Comparison of ENCODE assay signal across 8 cellular contexts in the genomic region with DNA sequence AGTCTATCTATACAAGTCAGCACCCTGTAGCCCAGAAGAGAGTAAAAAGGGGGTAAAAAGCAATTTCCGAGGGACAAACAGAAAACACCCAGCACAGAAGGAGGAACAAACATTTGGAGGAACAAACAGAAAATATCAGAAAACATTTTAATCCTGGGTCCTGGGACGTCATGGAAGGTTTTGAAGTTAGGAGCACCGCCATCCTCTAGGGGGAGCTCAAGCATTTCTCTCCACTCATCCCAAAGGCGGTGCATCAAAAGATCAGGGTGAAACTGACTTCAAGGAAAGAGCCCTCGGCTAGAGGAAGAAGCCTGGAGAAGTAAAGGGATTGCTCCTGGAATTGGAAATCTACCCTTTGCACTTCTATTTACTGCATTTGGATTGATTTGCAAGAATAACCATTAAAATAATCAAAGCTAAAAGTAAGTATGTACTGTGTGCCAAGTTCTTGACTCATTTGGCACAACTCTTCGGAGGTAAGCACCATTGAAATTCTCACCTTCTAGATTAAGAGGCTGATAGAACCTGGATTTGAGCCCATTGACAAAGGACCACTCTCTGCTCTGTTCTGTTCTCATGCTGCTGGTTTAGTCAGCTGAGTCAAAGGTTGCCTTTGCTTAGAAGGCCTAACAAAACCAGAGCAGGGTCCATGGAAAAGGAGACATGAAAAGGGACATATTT. TPM values are rescaled to one million over a fixed set of nuclear protein-coding genes. Genes with fewer than 3 reads are reported as not detected.
DNase-seq lines count a peak whose midpoint lies in the region; ATAC-seq and TF ChIP-seq lines count a peak whose summit lies in the region.

No MANE protein-coding gene starts in this region.

- H3K36me3 Mint-ChIP-seq in CD4-positive, alpha-beta memory T cell, result peaks cover 0 to 1% of the 10 kb centered on the region in 2 donors
- H3K36me3 Mint-ChIP-seq in activated CD4-positive, alpha-beta T cell treated with anti-CD3 and anti-CD28 coated beads, Interleukin-2, amount 10 ng/mL, durations not matched to agents 24 days and 14 days (ENCODE audit: low read depth), result no peaks in the 10 kb centered on the region

- peaks cover 0 to 3% of the 10 kb centered on the region in 2 donors for H3K27me3 Mint-ChIP-seq in CD4-positive, alpha-beta memory T cell
- no peaks in the 10 kb centered on the region for H3K27me3 Mint-ChIP-seq in activated CD4-positive, alpha-beta T cell treated with anti-CD3 and anti-CD28 coated beads, Interleukin-2, amount 10 ng/mL, durations not matched to agents 24 days and 14 days

- CTCF ChIA-PET in CD4-positive, alpha-beta memory T cell (lab: Charles Lee; ENCODE audit: partially characterized antibody), result interaction anchor here (0.7 to 6.5 kb wide), 33 partner anchors 9 to 1416 kb away, joined by 3 to 134 read pairs (median 5); a partner anchor contains a TSS

- no peaks in the 10 kb centered on the region for H3K9me3 Mint-ChIP-seq in CD4-positive, alpha-beta memory T cell
- no peaks in the 10 kb centered on the region for H3K9me3 Mint-ChIP-seq in activated CD4-positive, alpha-beta T cell treated with anti-CD3 and anti-CD28 coated beads, Interleukin-2, amount 10 ng/mL, durations not matched to agents 24 days and 14 days

- H3K4me1 Mint-ChIP-seq in CD4-positive, alpha-beta memory T cell, result peaks cover 4 to 16% (median 10%) of the 10 kb centered on the region in 4 donors
- peaks cover 5% of the 10 kb centered on the region for H3K4me1 Mint-ChIP-seq in activated CD4-positive, alpha-beta T cell treated with anti-CD3 and anti-CD28 coated beads, Interleukin-2, amount 10 ng/mL, durations not matched to agents 24 days and 14 days

- H3K27ac ChIP-seq in CD4-positive, alpha-beta memory T cell (ENCODE audit: low read depth, low read length), result no peak overlapping the region
- H3K27ac ChIP-seq in lower lobe of right lung, result no peak overlapping the region

- H3K36me3 ChIP-seq in CD4-positive, alpha-beta memory T cell (ENCODE audit: insufficient read depth, low read length), result no peaks in the 10 kb centered on the region
- no peaks in the 10 kb centered on the region for H3K36me3 ChIP-seq in lower lobe of right lung

- H3K4me3 ChIP-seq in CD4-positive, alpha-beta memory T cell (ENCODE audit: low read length in 2 of 2), result no peak overlapping the region
- H3K4me3 ChIP-seq in lower lobe of right lung, result no peak overlapping the region

- intact Hi-C loops in CD4-positive, alpha-beta memory T cell (cut with micrococcal nuclease), result loop anchor here (1.0 to 10.0 kb wide), 8 partner anchors 316 to 1416 kb away; no protein-coding TSS in a partner anchor
- intact Hi-C loops in activated CD4-positive, alpha-beta T cell treated with anti-CD3 and anti-CD28 coated beads, Interleukin-2, amount 10 ng/mL, durations not matched to agents 24 days and 14 days (cut with micrococcal nuclease), result loop anchor here (1.0 to 10.0 kb wide), 5 partner anchors 164 to 1312 kb away; a partner anchor contains a TSS
- intact Hi-C loops in lower lobe of right lung (cut with DNase I), result no loop called here

- H3K27ac Mint-ChIP-seq in CD4-positive, alpha-beta memory T cell, result peak overlapping the region in 4 of 7 donors; percentile 14 to 41 (median 36)
- H3K27ac Mint-ChIP-seq in activated CD4-positive, alpha-beta T cell treated with anti-CD3 and anti-CD28 coated beads, Interleukin-2, amount 10 ng/mL, durations not matched to agents 24 days and 14 days, result no peak overlapping the region

- POLR2A ChIA-PET in CD4-positive, alpha-beta memory T cell (lab: Charles Lee; ENCODE audit: partially characterized antibody), result interaction anchor here (1.2 kb wide), 1 partner anchor 166 kb away, joined by 3 read pairs; no protein-coding TSS in a partner anchor

- ATAC-seq in GM19372 (IDR thresholded peaks at IDR 0.05; ENCODE audit: low read depth, unreplicated experiment) (peak; percentile 85), HG03439 (IDR thresholded peaks at IDR 0.05; ENCODE audit: unreplicated experiment) (peak; percentile 87), lower lobe of right lung (peak; percentile 89 to 90)

- H3K9me3 ChIP-seq in CD4-positive, alpha-beta memory T cell (ENCODE audit: control insufficient read depth in 1 of 2, low read length in 2 of 2), result no peaks in the 10 kb centered on the region
- H3K9me3 ChIP-seq in lower lobe of right lung, result no peaks in the 10 kb centered on the region

- peak; percentile 92 for TF ChIP-seq CTCF in lower lobe of right lung (IDR thresholded peaks at IDR 0.05)

- H3K27me3 ChIP-seq in CD4-positive, alpha-beta memory T cell (ENCODE audit: insufficient read depth, low read length), result no peaks in the 10 kb centered on the region
- no peaks in the 10 kb centered on the region for H3K27me3 ChIP-seq in lower lobe of right lung (ENCODE audit: low read depth)

- H3K4me1 ChIP-seq in CD4-positive, alpha-beta memory T cell (ENCODE audit: insufficient read depth, low read length), result no peaks in the 10 kb centered on the region
- H3K4me1 ChIP-seq in lower lobe of right lung, result peaks cover 23% of the 10 kb centered on the region

- H3K4me3 Mint-ChIP-seq in CD4-positive, alpha-beta memory T cell, result peak overlapping the region in 1 of 8 donors; percentile 18
- H3K4me3 Mint-ChIP-seq in activated CD4-positive, alpha-beta T cell treated with anti-CD3 and anti-CD28 coated beads, Interleukin-2, amount 10 ng/mL, durations not matched to agents 24 days and 14 days, result no peak overlapping the region

- peak; percentile 64 to 72 (median 69) for DNase-seq in CD4-positive, alpha-beta memory T cell
- DNase-seq in NCI-H524 (lab: John Stamatoyannopoulos, UW) (peak; percentile 72 to 83), dedifferentiated amniotic fluid mesenchymal stem cell (ENCODE audit: extremely low spot score) (peak; percentile 83), lower lobe of right lung (peak; percentile 50)
- DNase-seq in activated CD4-positive, alpha-beta T cell treated with anti-CD3 and anti-CD28 coated beads, Interleukin-2, amount 10 ng/mL, durations not matched to agents 24 days and 14 days, result peak; percentile 88
- DNase-seq in stimulated activated CD8-positive, alpha-beta memory T cell treated with anti-CD3 and anti-CD28 coated beads, Interleukin-4, amount 100 ng/mL, for 1 hour (ENCODE audit: low read depth in 2 of 2, low spot score in 1 of 2), result peak; percentile 28 to 31

RNA-seq across cellular contexts. Expression of a gene that starts 17.2 kb away (rescaled TPM):
- total RNA-seq in CD4-positive, alpha-beta memory T cell, result 10 to 100 TPM; 19.8 to 21.4 TPM
- polyA plus RNA-seq in CD4-positive, alpha-beta memory T cell, result 10 to 100 TPM; 28.2 to 46.3 TPM
- 21.5 and 22.6 TPM in 2 replicates for total RNA-seq in activated CD4-positive, alpha-beta T cell treated with anti-CD3 and anti-CD28 coated beads, Interleukin-2, amount 10 ng/mL, durations not matched to agents 24 days and 14 days
- total RNA-seq in lower lobe of right lung, result 15.5 TPM

RNA-seq across cellular contexts. Expression of a gene that starts 18.5 kb away (rescaled TPM):
- total RNA-seq in CD4-positive, alpha-beta memory T cell, result 1 to 10 TPM; 7.2 to 7.6 TPM
- polyA plus RNA-seq in CD4-positive, alpha-beta memory T cell, result 1 to 10 TPM; 2.8 to 3.4 TPM
- 6.9 and 7.6 TPM in 2 replicates for total RNA-seq in activated CD4-positive, alpha-beta T cell treated with anti-CD3 and anti-CD28 coated beads, Interleukin-2, amount 10 ng/mL, durations not matched to agents 24 days and 14 days
- total RNA-seq in lower lobe of right lung, result 9.6 TPM

Comparison
In these comparisons a context has a peak if more than half of its experiments do, and no peak if none do; other contexts are left out.
1. DNase-seq: peak in every context shown above with its lines; median percentile 88 in activated CD4-positive, alpha-beta T cell treated with anti-CD3 and anti-CD28 coated beads, Interleukin-2, amount 10 ng/mL, durations not matched to agents 24 days and 14 days; 83 in dedifferentiated amniotic fluid mesenchymal stem cell; 78 in NCI-H524; 69 in CD4-positive, alpha-beta memory T cell; 50 in lower lobe of right lung; 30 in stimulated activated CD8-positive, alpha-beta memory T cell treated with anti-CD3 and anti-CD28 coated beads, Interleukin-4, amount 100 ng/mL, for 1 hour.